ENCODE assay signal across 8 cellular contexts in genomic region chr9:135906291-135907005, GRCh38. TPM values are rescaled to one million over a fixed set of nuclear protein-coding genes. Genes with fewer than 3 reads are reported as not detected.
DNase-seq lines count a peak whose midpoint lies in the region; ATAC-seq and TF ChIP-seq lines count a peak whose summit lies in the region.

No MANE protein-coding gene starts in this region.

- ATAC-seq in activated CD8-positive, alpha-beta memory T cell treated with anti-CD3 and anti-CD28 coated beads, Interleukin-2, amount 10 ng/mL, durations not matched to agents 7 days and 5 days: no peak
- peak; percentile 15 for ATAC-seq in HG02840 (IDR thresholded peaks at IDR 0.05; ENCODE audit: low FRiP score, unreplicated experiment)
- ATAC-seq in Panc1: peak; percentile 46
- ATAC-seq in mucosa of descending colon: no peak

- BruUV-seq in Panc1 (replicated peaks; lab: Mats Ljungman, UMichigan): no TSS peak

- H3K4me3 Mint-ChIP-seq in activated CD8-positive, alpha-beta memory T cell treated with anti-CD3 and anti-CD28 coated beads, Interleukin-2, amount 10 ng/mL, durations not matched to agents 7 days and 5 days: peak overlapping the region; percentile 72

- H3K4me3 ChIP-seq in Panc1 (ENCODE audit: low read depth in 2 of 2, low read length in 2 of 2): peak overlapping the region; percentile 56 to 71
- peak overlapping the region; percentile 63 for H3K4me3 ChIP-seq in mucosa of descending colon
- H3K4me3 ChIP-seq in uterus: peak overlapping the region; percentile 42 to 84

- H3K9me3 Mint-ChIP-seq in activated CD8-positive, alpha-beta memory T cell treated with anti-CD3 and anti-CD28 coated beads, Interleukin-2, amount 10 ng/mL, durations not matched to agents 7 days and 5 days (ENCODE audit: low read depth): no peaks in the 10 kb centered on the region

- peak overlapping the region; percentile 53 for H3K27ac Mint-ChIP-seq in activated CD8-positive, alpha-beta memory T cell treated with anti-CD3 and anti-CD28 coated beads, Interleukin-2, amount 10 ng/mL, durations not matched to agents 7 days and 5 days

- TF ChIP-seq CTCF in Panc1 (IDR thresholded peaks at IDR 0.05): no peak
- no peak for TF ChIP-seq CTCF in mucosa of descending colon (IDR thresholded peaks at IDR 0.05)
- no peak for TF ChIP-seq CTCF in uterus (IDR thresholded peaks at IDR 0.05)

- H3K9me3 ChIP-seq in Panc1 (ENCODE audit: control insufficient read depth, insufficient read depth, low read depth, low read length): peaks cover 3% of the 10 kb centered on the region; the same call in 1 of the 2 replicates
- no peaks in the 10 kb centered on the region for H3K9me3 ChIP-seq in mucosa of descending colon
- no peaks in the 10 kb centered on the region for H3K9me3 ChIP-seq in uterus

- H3K4me1 ChIP-seq in Panc1 (ENCODE audit: control insufficient read depth, insufficient read depth, low read length) (peaks cover 12% of the 10 kb centered on the region), mucosa of descending colon (ENCODE audit: low read depth) (peaks cover 15% of the 10 kb centered on the region), uterus (peaks cover 0 to 8% of the 10 kb centered on the region in 2 donors)

- POLR2A ChIA-PET in Panc1 (lab: Charles Lee): no interaction called here

- no peaks in the 10 kb centered on the region for H3K27me3 ChIP-seq in Panc1 (ENCODE audit: control insufficient read depth, insufficient read depth, low read length)
- H3K27me3 ChIP-seq in uterus: no peaks in the 10 kb centered on the region

- peaks cover 35% of the 10 kb centered on the region for H3K4me1 Mint-ChIP-seq in activated CD8-positive, alpha-beta memory T cell treated with anti-CD3 and anti-CD28 coated beads, Interleukin-2, amount 10 ng/mL, durations not matched to agents 7 days and 5 days

- in situ Hi-C loops in Panc1 (cut with HindIII; ENCODE audit: low pct_unique_long_range_greater_than_20kb, low sequenced_read_pairs): no loop called here

- CTCF ChIA-PET in activated CD8-positive, alpha-beta memory T cell treated with anti-CD3 and anti-CD28 coated beads, Interleukin-2, amount 10 ng/mL, durations not matched to agents 7 days and 5 days (lab: Charles Lee): no interaction called here
- CTCF ChIA-PET in Panc1 (lab: Charles Lee): no interaction called here

- H3K27ac ChIP-seq in Panc1 (ENCODE audit: low read length) (peak overlapping the region; percentile 75), uterus (peak overlapping the region; percentile 57 to 72)

- intact Hi-C loops in Panc1 (cut with micrococcal nuclease; ENCODE audit: unreplicated experiment): no loop called here
- intact Hi-C loops in mucosa of descending colon (cut with DNase I, micrococcal nuclease): no loop called here
- intact Hi-C loops in uterus (cut with DNase I; ENCODE audit: low total_unique reads): no loop called here

- no peak for DNase-seq in activated CD8-positive, alpha-beta memory T cell treated with anti-CD3 and anti-CD28 coated beads, Interleukin-2, amount 10 ng/mL, durations not matched to agents 7 days and 5 days
- no peak for DNase-seq in activated CD8-positive, alpha-beta memory T cell treated with anti-CD3 and anti-CD28 coated beads for 24 hours
- DNase-seq in Panc1 (ENCODE audit: low read depth, low spot score): no peak
- peak; percentile 45 for DNase-seq in dedifferentiated amniotic fluid mesenchymal stem cell (ENCODE audit: extremely low spot score)
- DNase-seq in mucosa of descending colon: peak in 2 of 3 donors; percentile 28 to 61
- DNase-seq in uterus: peak in 1 of 2 donors; percentile 23
- no peak for DNase-seq in activated CD8-positive, alpha-beta memory T cell treated with anti-CD3 and anti-CD28 coated beads, Interleukin-2, amount 50 U/mL, for 4 hours

- H3K36me3 ChIP-seq in Panc1 (ENCODE audit: control insufficient read depth, insufficient read depth, low read length) (no peaks in the 10 kb centered on the region), mucosa of descending colon (ENCODE audit: low read depth) (no peaks in the 10 kb centered on the region), uterus (no peaks in the 10 kb centered on the region)

- TF ChIP-seq POLR2A in uterus (IDR thresholded peaks at IDR 0.05): peak in 1 of 2 donors; percentile 9

- H3K36me3 Mint-ChIP-seq in activated CD8-positive, alpha-beta memory T cell treated with anti-CD3 and anti-CD28 coated beads, Interleukin-2, amount 10 ng/mL, durations not matched to agents 7 days and 5 days: peaks cover 34% of the 10 kb centered on the region

- no peaks in the 10 kb centered on the region for H3K27me3 Mint-ChIP-seq in activated CD8-positive, alpha-beta memory T cell treated with anti-CD3 and anti-CD28 coated beads, Interleukin-2, amount 10 ng/mL, durations not matched to agents 7 days and 5 days

RNA-seq across cellular contexts. Expression of gene CAMSAP1, which starts 0.9 kb away (rescaled TPM):
- total RNA-seq in activated CD8-positive, alpha-beta memory T cell treated with anti-CD3 and anti-CD28 coated beads, Interleukin-2, amount 10 ng/mL, durations not matched to agents 7 days and 5 days: 10 to 100 TPM; 20.3 to 22.7 TPM
- total RNA-seq in Panc1 (2021; ENCODE audit: unreplicated experiment) (24.8 TPM), mucosa of descending colon (10 to 100 TPM; 11.5 to 37.8 (median 14.3) TPM), uterus (10 to 100 TPM; 15.6 to 61.2 (median 43.2) TPM)
- polyA plus RNA-seq in Panc1 (2012; ENCODE audit: insufficient read length): 21.4 TPM

RNA-seq across cellular contexts. Expression of gene UBAC1, which starts 54.7 kb away (rescaled TPM):
- total RNA-seq in activated CD8-positive, alpha-beta memory T cell treated with anti-CD3 and anti-CD28 coated beads, Interleukin-2, amount 10 ng/mL, durations not matched to agents 7 days and 5 days: 10 to 100 TPM; 32.6 to 36.5 TPM
- total RNA-seq in Panc1 (2021; ENCODE audit: unreplicated experiment): 38.0 TPM
- polyA plus RNA-seq in Panc1 (2012; ENCODE audit: insufficient read length): 36.0 TPM
- total RNA-seq in mucosa of descending colon: 10 to 100 TPM; 55.5 to 70.4 (median 64.0) TPM
- 10 to 100 TPM; 25.1 to 46.1 (median 35.8) TPM for total RNA-seq in uterus

Comparison
In these comparisons a context has a peak if more than half of its experiments do, and no peak if none do; other contexts are left out.
1. ATAC-seq: peak in HG02840 (single experiment) and Panc1 (single experiment); none in activated CD8-positive, alpha-beta memory T cell treated with anti-CD3 and anti-CD28 coated beads, Interleukin-2, amount 10 ng/mL, durations not matched to agents 7 days and 5 days (single experiment) and mucosa of descending colon (single experiment).
2. DNase-seq: peak in dedifferentiated amniotic fluid mesenchymal stem cell (single experiment) and mucosa of descending colon (2 of 3); none in activated CD8-positive, alpha-beta memory T cell treated with anti-CD3 and anti-CD28 coated beads, Interleukin-2, amount 10 ng/mL, durations not matched to agents 7 days and 5 days (single experiment), activated CD8-positive, alpha-beta memory T cell treated with anti-CD3 and anti-CD28 coated beads for 24 hours (single experiment), Panc1 (single experiment) and activated CD8-positive, alpha-beta memory T cell treated with anti-CD3 and anti-CD28 coated beads, Interleukin-2, amount 50 U/mL, for 4 hours (single experiment).
3. Peak in every context shown above with its lines, with median percentiles within 50 percentile points of each other: H3K4me3 ChIP-seq.